11 cellular contexts compared by ENCODE assay signal in genomic region chr6:119076173-119076965, GRCh38. TPM values are rescaled to one million over a fixed set of nuclear protein-coding genes. Genes with fewer than 3 reads are reported as not detected.
DNase-seq lines count a peak whose midpoint lies in the region; ATAC-seq and TF ChIP-seq lines count a peak whose summit lies in the region.
"Had no signal": no experiment of that assay in that cellular context is flagged by ENCODE, and none has a peak within 500 bp of the region (broad histone marks: within the 10 kb centered on the region; RNA-seq: fewer than 3 reads in every experiment).

No MANE protein-coding gene starts in this region.

- peak overlapping the region; percentile 29 for H3K27ac Mint-ChIP-seq in activated naive CD8-positive, alpha-beta T cell treated with anti-CD3 and anti-CD28 coated beads, Interleukin-2, amount 50 U/mL, for 24 hours
- H3K27ac Mint-ChIP-seq in progenitor cell of endocrine pancreas: no peak overlapping the region
- H3K27ac Mint-ChIP-seq: dendritic cell treated with granulocyte-macrophage colony-stimulating factor and Interleukin-4, amounts not matched to agents 40 ng/mL and 50 ng/mL, for 4 days had no signal

- in situ Hi-C loops in G401 (cut with HindIII; ENCODE audit: low sequenced_read_pairs): no loop called here

- no peak overlapping the region for H3K27ac ChIP-seq in WERI-Rb-1
- H3K27ac ChIP-seq in SJCRH30: no peak overlapping the region
- H3K27ac ChIP-seq: KMS-11 had no signal

- H3K9me3 ChIP-seq in WERI-Rb-1 (ENCODE audit: severe bottlenecking) (no peaks in the 10 kb centered on the region), SJCRH30 (replicated peaks) (no peaks in the 10 kb centered on the region)

- peaks cover 9% of the 10 kb centered on the region for H3K27me3 Mint-ChIP-seq in activated naive CD8-positive, alpha-beta T cell treated with anti-CD3 and anti-CD28 coated beads, Interleukin-2, amount 50 U/mL, for 24 hours
- H3K27me3 Mint-ChIP-seq in progenitor cell of endocrine pancreas: peaks cover 2% of the 10 kb centered on the region

- H3K4me3 ChIP-seq in WERI-Rb-1 (ENCODE audit: low read depth, low read length): no peak overlapping the region
- no peak overlapping the region for H3K4me3 ChIP-seq in SJCRH30

- no peaks in the 10 kb centered on the region; the same call in 1 of the 2 replicates for H3K4me1 ChIP-seq in SJCRH30

- H3K36me3 ChIP-seq in WERI-Rb-1: no peaks in the 10 kb centered on the region
- H3K36me3 ChIP-seq in SJCRH30: no peaks in the 10 kb centered on the region

- H3K36me3 Mint-ChIP-seq in activated naive CD8-positive, alpha-beta T cell treated with anti-CD3 and anti-CD28 coated beads, Interleukin-2, amount 50 U/mL, for 24 hours (ENCODE audit: low read depth): no peaks in the 10 kb centered on the region
- no peaks in the 10 kb centered on the region for H3K36me3 Mint-ChIP-seq in progenitor cell of endocrine pancreas (ENCODE audit: insufficient read depth)

- DNase-seq in G401 (ENCODE audit: low spot score) (peak; percentile 56), NCI-H524 treated with DMSO at 0.1 percent for 48 hours (lab: John Stamatoyannopoulos, UW) (peak; percentile 26), progenitor cell of endocrine pancreas (ENCODE audit: low spot score, unreplicated experiment) (no peak), GM10266 (ENCODE audit: extremely low spot score) (no peak), WERI-Rb-1 (no peak), SJCRH30 (no peak)
- DNase-seq in activated naive CD8-positive, alpha-beta T cell treated with anti-CD3 and anti-CD28 coated beads, Interleukin-2, amount 50 U/mL, for 24 hours: no peak
- no peak for DNase-seq in activated CD8-positive, alpha-beta memory T cell treated with anti-CD3 and anti-CD28 coated beads, Interleukin-2, amount 50 U/mL, for 48 hours
- DNase-seq: NCI-H345 had no signal

- H3K9me3 Mint-ChIP-seq in activated naive CD8-positive, alpha-beta T cell treated with anti-CD3 and anti-CD28 coated beads, Interleukin-2, amount 50 U/mL, for 24 hours: no peaks in the 10 kb centered on the region
- no peaks in the 10 kb centered on the region for H3K9me3 Mint-ChIP-seq in progenitor cell of endocrine pancreas (ENCODE audit: low read depth)
- H3K9me3 Mint-ChIP-seq: dendritic cell treated with granulocyte-macrophage colony-stimulating factor and Interleukin-4, amounts not matched to agents 40 ng/mL and 50 ng/mL, for 4 days had no signal

- H3K4me1 Mint-ChIP-seq in activated naive CD8-positive, alpha-beta T cell treated with anti-CD3 and anti-CD28 coated beads, Interleukin-2, amount 50 U/mL, for 24 hours: peaks cover 37% of the 10 kb centered on the region
- peaks cover 25% of the 10 kb centered on the region for H3K4me1 Mint-ChIP-seq in progenitor cell of endocrine pancreas (ENCODE audit: low read depth)

- H3K4me3 Mint-ChIP-seq in activated naive CD8-positive, alpha-beta T cell treated with anti-CD3 and anti-CD28 coated beads, Interleukin-2, amount 50 U/mL, for 24 hours: peak overlapping the region; percentile 77
- H3K4me3 Mint-ChIP-seq in progenitor cell of endocrine pancreas (ENCODE audit: low read depth): peak overlapping the region; percentile 82
- H3K4me3 Mint-ChIP-seq: dendritic cell treated with granulocyte-macrophage colony-stimulating factor and Interleukin-4, amounts not matched to agents 40 ng/mL and 50 ng/mL, for 4 days had no signal

- H3K27me3 ChIP-seq in WERI-Rb-1 (ENCODE audit: insufficient read depth, low read depth, severe bottlenecking) (no peaks in the 10 kb centered on the region), SJCRH30 (no peaks in the 10 kb centered on the region)

- ATAC-seq in activated naive CD8-positive, alpha-beta T cell treated with anti-CD3 and anti-CD28 coated beads, Interleukin-2, amount 50 U/mL, for 24 hours: peak; percentile 67

- TF ChIP-seq CTCF in progenitor cell of endocrine pancreas (IDR thresholded peaks at IDR 0.05; ENCODE audit: unreplicated experiment): no peak
- no peak for TF ChIP-seq CTCF in GM10266 (IDR thresholded peaks at IDR 0.05; ENCODE audit: control insufficient read depth, insufficient read depth, low read depth, missing control alignments)
- no peak for TF ChIP-seq CTCF in WERI-Rb-1 (IDR thresholded peaks at IDR 0.05; ENCODE audit: low read depth, low read length)

RNA-seq across cellular contexts. Expression of gene FAM184A, which starts 2.1 kb away (rescaled TPM):
- 0.07 TPM in 1 of 2 replicates, not detected in the other for total RNA-seq in G401 (2014; rRNA removed; shearing (Covaris generic))
- total RNA-seq in progenitor cell of endocrine pancreas: 20.9 and 23.0 TPM in 2 replicates
- total RNA-seq in SJCRH30 (2014; rRNA removed; shearing (Covaris generic)): 8.9 and 11.3 TPM in 2 replicates

Comparison
In these comparisons a context has a peak if more than half of its experiments do, and no peak if none do; other contexts are left out.
1. DNase-seq: peak in G401 (single experiment) and NCI-H524 treated with DMSO at 0.1 percent for 48 hours (single experiment); none in activated naive CD8-positive, alpha-beta T cell treated with anti-CD3 and anti-CD28 coated beads, Interleukin-2, amount 50 U/mL, for 24 hours (single experiment), progenitor cell of endocrine pancreas (single experiment), GM10266 (single experiment), WERI-Rb-1 (single experiment), SJCRH30 (0 of 2) and activated CD8-positive, alpha-beta memory T cell treated with anti-CD3 and anti-CD28 coated beads, Interleukin-2, amount 50 U/mL, for 48 hours (single experiment).